ENCODE assay signal across 10 cellular contexts in the genomic region with DNA sequence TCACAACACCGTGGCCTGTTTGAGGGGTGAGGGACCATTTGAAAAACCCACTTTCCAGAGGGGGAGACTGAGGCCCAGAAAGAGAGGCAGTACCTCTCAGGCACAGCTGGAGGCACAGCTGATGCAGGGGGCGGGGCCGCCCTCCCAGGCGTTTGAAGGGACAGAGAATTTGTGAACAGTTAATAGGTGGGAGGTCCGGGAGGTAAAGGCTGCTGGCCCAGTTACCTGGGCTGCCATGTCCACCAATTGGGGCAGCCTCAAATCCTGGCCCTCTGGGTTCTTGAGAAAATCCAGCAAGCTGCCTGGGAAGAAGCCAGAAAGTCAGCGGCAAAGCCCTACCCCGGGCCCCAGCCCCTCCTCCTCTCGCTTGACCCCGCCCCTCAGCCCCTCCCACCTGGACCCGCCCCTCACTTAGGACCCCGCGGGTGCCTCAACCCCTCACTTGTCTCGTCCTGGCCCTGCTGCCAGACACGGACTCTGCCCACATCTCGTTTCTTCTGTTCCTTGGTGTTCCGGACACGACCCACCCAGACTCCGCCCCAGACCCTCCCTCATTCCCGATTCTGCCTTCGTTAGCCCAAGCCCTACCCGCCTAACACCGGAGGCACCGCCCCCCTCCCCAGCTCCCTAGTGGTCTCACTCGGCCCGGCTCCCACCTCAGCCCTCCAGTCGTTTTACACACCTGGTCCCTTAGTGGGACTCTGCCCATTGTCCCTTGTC. TPM values are rescaled to one million over a fixed set of nuclear protein-coding genes. Genes with fewer than 3 reads are reported as not detected.
DNase-seq lines count a peak whose midpoint lies in the region; ATAC-seq and TF ChIP-seq lines count a peak whose summit lies in the region.
"Had no signal": no experiment of that assay in that cellular context is flagged by ENCODE, and none has a peak within 500 bp of the region (broad histone marks: within the 10 kb centered on the region; RNA-seq: fewer than 3 reads in every experiment).

No MANE protein-coding gene starts in this region.

- H3K9me3 ChIP-seq in CD4-positive, alpha-beta memory T cell (ENCODE audit: control insufficient read depth in 1 of 2, low read length in 2 of 2), result no peaks in the 10 kb centered on the region
- no peaks in the 10 kb centered on the region for H3K9me3 ChIP-seq in mesodermal cell (ENCODE audit: control insufficient read depth, low read length)
- H3K9me3 ChIP-seq: right atrium auricular region, tibial artery had no signal

- ATAC-seq in WTC11, result peak; percentile 73

- no peaks in the 10 kb centered on the region for H3K27me3 Mint-ChIP-seq in CD4-positive, alpha-beta memory T cell
- H3K27me3 Mint-ChIP-seq in WTC11 (ENCODE audit: low read depth), result peaks cover 15% of the 10 kb centered on the region

- peak overlapping the region in 1 of 8 donors; percentile 71 for H3K4me3 Mint-ChIP-seq in CD4-positive, alpha-beta memory T cell
- H3K4me3 Mint-ChIP-seq in WTC11, result peak overlapping the region; percentile 90

- TF ChIP-seq CTCF in WTC11 (IDR thresholded peaks at IDR 0.05), result no peak

- WGBS in mesodermal cell (ENCODE audit: insufficient coverage in 2 of 2), 2 experiments, result 13 to 14% methylated on average over 17 to 23 of the region's 26 CpGs

- H3K36me3 Mint-ChIP-seq in CD4-positive, alpha-beta memory T cell, result no peaks in the 10 kb centered on the region
- no peaks in the 10 kb centered on the region for H3K36me3 Mint-ChIP-seq in WTC11

- no peak overlapping the region for H3K27ac ChIP-seq in CD4-positive, alpha-beta memory T cell (ENCODE audit: low read depth, low read length)
- no peak overlapping the region for H3K27ac ChIP-seq in mesodermal cell (ENCODE audit: low read depth, low read length, severe bottlenecking)
- H3K27ac ChIP-seq: right atrium auricular region, tibial artery had no signal

- H3K36me3 ChIP-seq in CD4-positive, alpha-beta memory T cell (ENCODE audit: insufficient read depth, low read length), result no peaks in the 10 kb centered on the region
- no peaks in the 10 kb centered on the region for H3K36me3 ChIP-seq in mesodermal cell (ENCODE audit: control insufficient read depth, insufficient read depth, low read length)
- H3K36me3 ChIP-seq: right atrium auricular region, tibial artery had no signal

- H3K4me3 ChIP-seq in CD4-positive, alpha-beta memory T cell (ENCODE audit: low read length in 2 of 2), result no peak overlapping the region
- peak overlapping the region; percentile 25 for H3K4me3 ChIP-seq in mesodermal cell (ENCODE audit: extremely low read depth, insufficient read depth, low read length, poor library complexity, severe bottlenecking)
- H3K4me3 ChIP-seq: right atrium auricular region, tibial artery had no signal

- intact Hi-C loops in CD4-positive, alpha-beta memory T cell (cut with micrococcal nuclease), result no loop called here

- H3K4me1 ChIP-seq in CD4-positive, alpha-beta memory T cell (ENCODE audit: insufficient read depth, low read length), result peaks cover 61% of the 10 kb centered on the region
- peaks cover 5% of the 10 kb centered on the region for H3K4me1 ChIP-seq in mesodermal cell (ENCODE audit: control insufficient read depth, insufficient read depth, low read length, poor library complexity, severe bottlenecking)

- H3K27ac Mint-ChIP-seq in CD4-positive, alpha-beta memory T cell, result peak overlapping the region in 5 of 7 donors; percentile 59 to 86 (median 78)
- H3K27ac Mint-ChIP-seq in WTC11, result peak overlapping the region; percentile 47; the same call in 1 of the 2 replicates

- CTCF ChIA-PET in CD4-positive, alpha-beta memory T cell (lab: Charles Lee; ENCODE audit: partially characterized antibody), result interaction anchor here (0.8 to 18.9 kb wide), 5 partner anchors 8 to 58 kb away, joined by 3 to 550 read pairs (median 5); a partner anchor contains a TSS
- CTCF ChIA-PET in WTC11 (lab: Charles Lee), result interaction anchor here (0.5 to 16.7 kb wide), 31 partner anchors 7 to 319 kb away, joined by 3 to 367 read pairs (median 4); a partner anchor contains a TSS

- H3K4me1 Mint-ChIP-seq in CD4-positive, alpha-beta memory T cell, result peaks cover 46 to 70% (median 58%) of the 10 kb centered on the region in 4 donors
- peaks cover 15% of the 10 kb centered on the region for H3K4me1 Mint-ChIP-seq in WTC11

- no peaks in the 10 kb centered on the region for H3K9me3 Mint-ChIP-seq in CD4-positive, alpha-beta memory T cell
- H3K9me3 Mint-ChIP-seq in WTC11, result no peaks in the 10 kb centered on the region

- DNase-seq in CD4-positive, alpha-beta memory T cell, result no peak
- DNase-seq in WTC11 (ENCODE audit: low spot score) (peak; percentile 62), cerebellar cortex (ENCODE audit: low spot score) (no peak), SIG-M5 (lab: John Stamatoyannopoulos, UW) (no peak), NAMALWA (ENCODE audit: low spot score) (no peak)
- DNase-seq: anterior cingulate cortex, GF-D8, tibial artery had no signal

- no peaks in the 10 kb centered on the region for H3K27me3 ChIP-seq in CD4-positive, alpha-beta memory T cell (ENCODE audit: insufficient read depth, low read length)
- H3K27me3 ChIP-seq: right atrium auricular region had no signal

- POLR2A ChIA-PET in CD4-positive, alpha-beta memory T cell (lab: Charles Lee; ENCODE audit: partially characterized antibody), result interaction anchor here (1.1 to 13.7 kb wide), 4 partner anchors 11 to 57 kb away, joined by 3 to 237 read pairs (median 5); a partner anchor contains a TSS
- POLR2A ChIA-PET in WTC11 (lab: Charles Lee), result interaction anchor here (0.5 to 1.6 kb wide), 5 partner anchors 14 to 1526 kb away, joined by 3 to 4 read pairs (median 3); no protein-coding TSS in a partner anchor

TF ChIP-seq in WTC11, 78 proteins besides CTCF, POLR2A, EP300 and RAD21:
- peak; percentile 77; the same call in 1 of the 2 replicates for TF ChIP-seq GTF2I (CRISPR knock-in tag; conservative IDR thresholded peaks at IDR 0.05)
- no peak for TF ChIP-seq ELF4 (CRISPR knock-in tag; IDR thresholded peaks at IDR 0.05; ENCODE audit: low read depth)
- peak; percentile 53; the same call in 1 of the 2 replicates for TF ChIP-seq SP1 (CRISPR knock-in tag; conservative IDR thresholded peaks at IDR 0.05)

RNA-seq across cellular contexts. Expression of a gene that starts 10.8 kb away (rescaled TPM):
- total RNA-seq in CD4-positive, alpha-beta memory T cell, result 10 to 100 TPM; 18.4 to 19.2 TPM
- 1 to 10 TPM in 1 of 2 donors, under 1 TPM in 1; 0.02 to 1.7 TPM for polyA plus RNA-seq in CD4-positive, alpha-beta memory T cell
- total RNA-seq in WTC11 (2021), result 31.6 to 49.0 TPM (median 32.6 TPM) in 3 replicates
- 44.6 TPM for polyA plus RNA-seq in mesodermal cell (2013, experiment 1 of 2)
- 35.0 TPM for polyA plus RNA-seq in mesodermal cell (2013, experiment 2 of 2)

RNA-seq across cellular contexts. Expression of a gene that starts 20.2 kb away (rescaled TPM):
- 1 to 10 TPM; 2.7 to 2.9 TPM for total RNA-seq in CD4-positive, alpha-beta memory T cell
- polyA plus RNA-seq in CD4-positive, alpha-beta memory T cell, result under 1 TPM; 0.12 to 0.15 TPM
- total RNA-seq in WTC11 (2021), result 0.30 to 0.77 TPM (median 0.46 TPM) in 3 replicates
- not detected for polyA plus RNA-seq in mesodermal cell (2013, experiment 1 of 2)
- not detected for polyA plus RNA-seq in mesodermal cell (2013, experiment 2 of 2)

RNA-seq across cellular contexts. Expression of a gene that starts 57.2 kb away (rescaled TPM):
- total RNA-seq in CD4-positive, alpha-beta memory T cell, result 10 to 100 TPM; 23.0 to 24.9 TPM
- polyA plus RNA-seq in CD4-positive, alpha-beta memory T cell, result 100 to 1,000 TPM in 1 of 2 donors, 10 to 100 TPM in 1; 61.6 to 139 TPM
- total RNA-seq in WTC11 (2021), result 4.5 to 9.4 TPM (median 6.4 TPM) in 3 replicates
- 16.5 TPM for polyA plus RNA-seq in mesodermal cell (2013, experiment 1 of 2)
- 14.4 TPM for polyA plus RNA-seq in mesodermal cell (2013, experiment 2 of 2)
